Comparison of ENCODE assay signal across 9 cellular contexts in genomic region chr14:96051642-96052540, GRCh38. TPM values are rescaled to one million over a fixed set of nuclear protein-coding genes. Genes with fewer than 3 reads are reported as not detected.
DNase-seq lines count a peak whose midpoint lies in the region; ATAC-seq and TF ChIP-seq lines count a peak whose summit lies in the region.
"Had no signal": no experiment of that assay in that cellular context is flagged by ENCODE, and none has a peak within 500 bp of the region (broad histone marks: within the 10 kb centered on the region; RNA-seq: fewer than 3 reads in every experiment).

No MANE protein-coding gene starts in this region.

- H3K9me3 ChIP-seq in IMR-90 (ENCODE audit: control insufficient read depth, insufficient read depth, low read length) (no peaks in the 10 kb centered on the region), stomach smooth muscle (ENCODE audit: control insufficient read depth in 2 of 2, low read length in 2 of 2) (no peaks in the 10 kb centered on the region), ovary (no peaks in the 10 kb centered on the region)

- no peak overlapping the region for H3K9ac ChIP-seq in IMR-90 (ENCODE audit: low read depth, low read length)
- H3K9ac ChIP-seq in stomach smooth muscle (ENCODE audit: low read length in 2 of 2) = no peak overlapping the region

- H3K4me3 ChIP-seq in IMR-90 (ENCODE audit: insufficient read depth, low read depth, low read length) = no peak overlapping the region
- no peak overlapping the region for H3K4me3 ChIP-seq in stomach smooth muscle (ENCODE audit: low read length in 2 of 2)
- H3K4me3 ChIP-seq in ovary = no peak overlapping the region

- peaks cover 31 to 56% of the 10 kb centered on the region in 2 experiments for H3K79me1 ChIP-seq in IMR-90 (ENCODE audit: low read depth in 1 of 2, low read length in 2 of 2)

- H2AK9ac ChIP-seq in IMR-90 (replicated peaks; ENCODE audit: low read depth, low read length, poor library complexity) = no peak overlapping the region

- H3K4ac ChIP-seq in IMR-90 (ENCODE audit: low read depth, low read length) = no peak overlapping the region

- CTCF ChIA-PET in IMR-90 (lab: Yijun Ruan, JAX) = interaction anchor here (0.9 kb wide), 1 partner anchor 10 kb away, joined by 3 read pairs; no protein-coding TSS in a partner anchor

- peaks cover 16% of the 10 kb centered on the region for H3K36me3 ChIP-seq in IMR-90 (ENCODE audit: control insufficient read depth, insufficient read depth, low read length)
- no peaks in the 10 kb centered on the region for H3K36me3 ChIP-seq in stomach smooth muscle (ENCODE audit: control insufficient read depth in 2 of 2, insufficient read depth in 2 of 2, low read length in 2 of 2)
- H3K36me3 ChIP-seq in ovary = no peaks in the 10 kb centered on the region

- no peak overlapping the region for H4K91ac ChIP-seq in IMR-90 (ENCODE audit: insufficient read depth, low read depth, low read length)

- no peak for TF ChIP-seq EP300 in ovary (IDR thresholded peaks at IDR 0.05)

- no peak overlapping the region for H3K4me2 ChIP-seq in IMR-90 (ENCODE audit: low read depth, low read length)

- H3K56ac ChIP-seq in IMR-90 (ENCODE audit: extremely low read depth, insufficient read depth, low read length) = no peak overlapping the region

- H4K5ac ChIP-seq in IMR-90 (ENCODE audit: low read depth, low read length) = no peak overlapping the region

- no TSS peak for BruUV-seq in IMR-90 (replicated peaks; lab: Mats Ljungman, UMichigan)

- no peak overlapping the region for H2AFZ ChIP-seq in IMR-90 (replicated peaks; ENCODE audit: low read length, poor library complexity)

- no peak overlapping the region for H3K27ac ChIP-seq in IMR-90 (ENCODE audit: insufficient read depth, low read length)
- peak overlapping the region; percentile 94 for H3K27ac ChIP-seq in stomach smooth muscle (ENCODE audit: low read length)
- no peak overlapping the region for H3K27ac ChIP-seq in ovary

- H3K27me3 ChIP-seq in IMR-90 (ENCODE audit: control insufficient read depth, insufficient read depth, low read length) = no peaks in the 10 kb centered on the region
- no peaks in the 10 kb centered on the region for H3K27me3 ChIP-seq in stomach smooth muscle (ENCODE audit: control insufficient read depth in 1 of 2, insufficient read depth in 2 of 2, low read length in 2 of 2)
- no peaks in the 10 kb centered on the region for H3K27me3 ChIP-seq in ovary

- no peak for TF ChIP-seq POLR2A in IMR-90 (IDR thresholded peaks at IDR 0.05; ENCODE audit: low read depth, low read length)
- no peak for TF ChIP-seq POLR2A in ovary (IDR thresholded peaks at IDR 0.05)

- peaks cover 33% of the 10 kb centered on the region for H4K20me1 ChIP-seq in IMR-90 (ENCODE audit: insufficient read depth, low read length)

- WGBS in IMR-90 (ENCODE audit: extremely low coverage in 2 of 2, insufficient read length in 1 of 2), 2 experiments = 100% methylated on average over 1 of the region's 14 CpGs; no CpG with 5 or more reads in 1 of the 2 experiments
- WGBS in ovary, 3 donors = 84 to 89% (median 88%) methylated on average over 14 of the region's 14 CpGs

- H2AK5ac ChIP-seq in IMR-90 (ENCODE audit: low read depth, low read length) = no peak overlapping the region

- in situ Hi-C loops in IMR-90 (cut with MboI; ENCODE audit: low sequenced_read_pairs) = no loop called here

- H3K14ac ChIP-seq in IMR-90 (replicated peaks; ENCODE audit: low read depth, low read length) = no peak overlapping the region

- H3K23ac ChIP-seq in IMR-90 (ENCODE audit: low read depth, low read length) = no peak overlapping the region

- H3K18ac ChIP-seq in IMR-90 (ENCODE audit: low read depth, low read length) = no peak overlapping the region

- no peak for TF ChIP-seq RAD21 in IMR-90 (IDR thresholded peaks at IDR 0.05; ENCODE audit: low read length)

- peak; percentile 13 for DNase-seq in activated CD4-positive, alpha-beta T cell treated with anti-CD3 and anti-CD28 coated beads for 48 hours
- no peak for DNase-seq in activated CD4-positive, alpha-beta T cell treated with anti-CD3 and anti-CD28 coated beads, Interleukin-2, amount 50 U/mL, for 4 hours
- DNase-seq in IMR-90 (peak; percentile 8), cerebellum (ENCODE audit: low spot score) (peak; percentile 45), ovary (no peak)
- DNase-seq: stimulated activated CD4-positive, alpha-beta T cell treated with anti-CD3 and anti-CD28 coated beads, Interleukin-4, amount 100 ng/mL, for 4 hours had no signal

- TF ChIP-seq CTCF in IMR-90 (conservative IDR thresholded peaks at IDR 0.05; ENCODE audit: low read depth, low read length) (no peak), ovary (IDR thresholded peaks at IDR 0.05) (no peak)

- POLR2A ChIA-PET in IMR-90 (lab: Charles Lee; ENCODE audit: unreplicated experiment) = no interaction called here

- intact Hi-C loops in IMR-90 (cut with micrococcal nuclease) (loop anchor here (5.0 kb wide), 1 partner anchor 40 kb away; no protein-coding TSS in a partner anchor), ovary (cut with DNase I) (no loop called here)

- no peak overlapping the region for H2BK120ac ChIP-seq in IMR-90 (ENCODE audit: low read depth, low read length)

- no peak overlapping the region for H2BK5ac ChIP-seq in IMR-90 (ENCODE audit: low read depth, low read length, poor library complexity, severe bottlenecking)

- H2BK15ac ChIP-seq in IMR-90 (ENCODE audit: low read depth, low read length) = no peak overlapping the region

- no peak overlapping the region for H4K8ac ChIP-seq in IMR-90 (ENCODE audit: low read depth in 2 of 2, low read length in 2 of 2)

- ATAC-seq in IMR-90 (ENCODE audit: low read depth) (no peak), HG02623 (IDR thresholded peaks at IDR 0.05; ENCODE audit: unreplicated experiment) (no peak), GM18861 (IDR thresholded peaks at IDR 0.05; ENCODE audit: unreplicated experiment) (no peak)

- dilution Hi-C loops in IMR-90 (cut with HindIII; ENCODE audit: low sequenced_read_pairs, unreplicated experiment) = no loop called here

- peaks cover 16% of the 10 kb centered on the region for H3K4me1 ChIP-seq in IMR-90 (ENCODE audit: control insufficient read depth, insufficient read depth, low read length)
- H3K4me1 ChIP-seq in stomach smooth muscle (ENCODE audit: control insufficient read depth, insufficient read depth, low read length) = peaks cover 43% of the 10 kb centered on the region
- no peaks in the 10 kb centered on the region for H3K4me1 ChIP-seq in ovary (ENCODE audit: insufficient read depth)

- no peak overlapping the region for H2BK20ac ChIP-seq in IMR-90 (ENCODE audit: low read depth, low read length)

- H3K9me1 ChIP-seq in IMR-90 (ENCODE audit: insufficient read depth, low read length) = peaks cover 13% of the 10 kb centered on the region

TF ChIP-seq in IMR-90, 13 proteins besides CTCF, POLR2A, EP300 and RAD21:
- TF ChIP-seq MXI1 (IDR thresholded peaks at IDR 0.05; ENCODE audit: borderline replicate concordance, low read depth, low read length) = no peak
- TF ChIP-seq ELK1 (IDR thresholded peaks at IDR 0.05; ENCODE audit: borderline replicate concordance, low read depth, low read length) = no peak
- no peak for TF ChIP-seq BHLHE40 (IDR thresholded peaks at IDR 0.05; ENCODE audit: low read depth, low read length)
- TF ChIP-seq MAZ (IDR thresholded peaks at IDR 0.05; ENCODE audit: borderline replicate concordance, low read depth, low read length) = no peak
- TF ChIP-seq RCOR1 (IDR thresholded peaks at IDR 0.05; ENCODE audit: insufficient replicate concordance, low read length) = no peak
- no peak for TF ChIP-seq MAFK (IDR thresholded peaks at IDR 0.05; ENCODE audit: low read depth, low read length)
- TF ChIP-seq CHD1 (IDR thresholded peaks at IDR 0.05; ENCODE audit: low read depth, low read length) = no peak
- no peak for TF ChIP-seq RFX5 (IDR thresholded peaks at IDR 0.05; ENCODE audit: low read depth, low read length)
- TF ChIP-seq FOS (IDR thresholded peaks at IDR 0.05; ENCODE audit: low read depth, low read length) = no peak
- TF ChIP-seq USF2 (IDR thresholded peaks at IDR 0.05; ENCODE audit: low read depth, low read length) = no peak
- no peak for TF ChIP-seq SMC3 (IDR thresholded peaks at IDR 0.05; ENCODE audit: low read depth, low read length)
- TF ChIP-seq NFE2L2 (IDR thresholded peaks at IDR 0.05; ENCODE audit: low read depth, low read length) = no peak
- no peak for TF ChIP-seq CEBPB (IDR thresholded peaks at IDR 0.05; ENCODE audit: low read depth, low read length)
TF ChIP-seq in IMR-90: peak in this region for 0.

RNA-seq across cellular contexts. Expression of gene C14orf132, which starts 12.7 kb away (rescaled TPM):
- total RNA-seq in IMR-90 (2012; rRNA removed) (6.3 and 6.9 TPM in 2 replicates), cerebellum (91.6 TPM), ovary (10 to 100 TPM in 1 of 7 donors, 1 to 10 TPM in 6; 3.9 to 17.5 (median 7.7) TPM)
- polyA plus RNA-seq in IMR-90 (2012; rRNA removed) (10.8 and 13.5 TPM in 2 replicates), ovary (10 to 100 TPM in 1 of 2 donors, 1 to 10 TPM in 1; 6.0 to 20.3 TPM)
- 7.1 and 15.4 TPM in 2 replicates for polyA plus RNA-seq in IMR-90 (2012; cell fraction: cytosol; rRNA removed)
- 10.9 and 23.2 TPM in 2 replicates for polyA plus RNA-seq in IMR-90 (2012; cell fraction: nucleus; rRNA removed; ENCODE audit: low replicate concordance)

Comparison
In these comparisons a context has a peak if more than half of its experiments do, and no peak if none do; other contexts are left out.
1. DNase-seq: peak in activated CD4-positive, alpha-beta T cell treated with anti-CD3 and anti-CD28 coated beads for 48 hours (single experiment), IMR-90 (single experiment) and cerebellum (single experiment); none in activated CD4-positive, alpha-beta T cell treated with anti-CD3 and anti-CD28 coated beads, Interleukin-2, amount 50 U/mL, for 4 hours (0 of 2) and ovary (0 of 5).